In genomic region chr3:16456784-16457415, GRCh38 we compare ENCODE assay signal across 10 cellular contexts. TPM values are rescaled to one million over a fixed set of nuclear protein-coding genes. Genes with fewer than 3 reads are reported as not detected.
DNase-seq lines count a peak whose midpoint lies in the region; TF ChIP-seq lines count a peak whose summit lies in the region.
"Had no signal": no experiment of that assay in that cellular context is flagged by ENCODE, and none has a peak within 500 bp of the region (broad histone marks: within the 10 kb centered on the region; RNA-seq: fewer than 3 reads in every experiment).

No MANE protein-coding gene starts in this region.

- H3K9me3 ChIP-seq in fibroblast of lung (ENCODE audit: control insufficient read depth, insufficient read depth, low read depth, low read length) = no peaks in the 10 kb centered on the region

- DNase-seq in ELF-1 (ENCODE audit: low read depth, low spot score) = peak; percentile 20
- DNase-seq in NCI-H82 treated with DMSO at 0.1 percent for 48 hours (lab: John Stamatoyannopoulos, UW; ENCODE audit: unreplicated experiment) = peak; percentile 37
- DNase-seq in fibroblast of lung (ENCODE audit: low read depth in 2 of 2) = peak; percentile 94 to 95
- peak; percentile 93 for DNase-seq in skeletal muscle cell (ENCODE audit: low read depth)
- DNase-seq in NCI-H1694 treated with DMSO at 0.1 percent for 48 hours (lab: John Stamatoyannopoulos, UW) = no peak
- DNase-seq in NCI-H2081 (lab: John Stamatoyannopoulos, UW) = no peak
- no peak for DNase-seq in ecto neural progenitor cell (ENCODE audit: low spot score)
- DNase-seq: effector CD8-positive, alpha-beta T cell; GOT3; NCI-H1048 had no signal

- H3K27ac ChIP-seq in fibroblast of lung (ENCODE audit: insufficient read depth, low read length) = no peak overlapping the region

- H3K9ac ChIP-seq in fibroblast of lung (ENCODE audit: insufficient read depth, low read length) = no peak overlapping the region

- H2AFZ ChIP-seq in fibroblast of lung (ENCODE audit: low read length) = no peak overlapping the region

- TF ChIP-seq CTCF in fibroblast of lung (conservative IDR thresholded peaks at IDR 0.05 in 1 of 2, IDR thresholded peaks at IDR 0.05 in 1 of 2; ENCODE audit: low read depth in 1 of 2, low read length in 2 of 2) = no peak

- H3K4me1 ChIP-seq in fibroblast of lung (ENCODE audit: control insufficient read depth, extremely low read depth, insufficient read depth, low read length) = peaks cover 3% of the 10 kb centered on the region

- no peak overlapping the region for H3K4me3 ChIP-seq in fibroblast of lung (replicated peaks in 1 of 4; ENCODE audit: control extremely low read depth in 1 of 4, insufficient read depth in 1 of 4, low read depth in 3 of 4, low read length in 4 of 4)
- H3K4me3 ChIP-seq in skeletal muscle cell (ENCODE audit: low read depth, low read length) = no peak overlapping the region

- no peaks in the 10 kb centered on the region for H3K79me2 ChIP-seq in fibroblast of lung (ENCODE audit: control insufficient read depth, insufficient read depth, low read length)

- no peaks in the 10 kb centered on the region for H4K20me1 ChIP-seq in fibroblast of lung (ENCODE audit: control insufficient read depth, extremely low read depth, insufficient read depth, low read length)

- H3K36me3 ChIP-seq in fibroblast of lung (ENCODE audit: control insufficient read depth, insufficient read depth, low read length) = no peaks in the 10 kb centered on the region

- no peaks in the 10 kb centered on the region for H3K27me3 ChIP-seq in fibroblast of lung (ENCODE audit: control insufficient read depth, insufficient read depth, low read length)

- H3K4me2 ChIP-seq in fibroblast of lung (ENCODE audit: extremely low read depth, insufficient read depth, low read length) = no peak overlapping the region

RNA-seq across cellular contexts. Expression of gene RFTN1, which starts 56.6 kb away (rescaled TPM):
- total RNA-seq in fibroblast of lung = 26.7 and 35.5 TPM in 2 replicates
- polyA plus RNA-seq in fibroblast of lung = 35.1 and 36.2 TPM in 2 replicates
- polyA plus RNA-seq in fibroblast of lung (2012) = 35.3 and 39.4 TPM in 2 replicates
- 59.6 and 67.6 TPM in 2 replicates for polyA minus RNA-seq in fibroblast of lung (ENCODE audit: low replicate concordance)

Comparison
In these comparisons a context has a peak if more than half of its experiments do, and no peak if none do; other contexts are left out.
1. DNase-seq: peak in ELF-1 (single experiment), NCI-H82 treated with DMSO at 0.1 percent for 48 hours (single experiment), fibroblast of lung (2 of 2) and skeletal muscle cell (single experiment); none in NCI-H1694 treated with DMSO at 0.1 percent for 48 hours (single experiment), NCI-H2081 (0 of 2) and ecto neural progenitor cell (single experiment).